ENCODE assay signal across 8 cellular contexts in the genomic region with DNA sequence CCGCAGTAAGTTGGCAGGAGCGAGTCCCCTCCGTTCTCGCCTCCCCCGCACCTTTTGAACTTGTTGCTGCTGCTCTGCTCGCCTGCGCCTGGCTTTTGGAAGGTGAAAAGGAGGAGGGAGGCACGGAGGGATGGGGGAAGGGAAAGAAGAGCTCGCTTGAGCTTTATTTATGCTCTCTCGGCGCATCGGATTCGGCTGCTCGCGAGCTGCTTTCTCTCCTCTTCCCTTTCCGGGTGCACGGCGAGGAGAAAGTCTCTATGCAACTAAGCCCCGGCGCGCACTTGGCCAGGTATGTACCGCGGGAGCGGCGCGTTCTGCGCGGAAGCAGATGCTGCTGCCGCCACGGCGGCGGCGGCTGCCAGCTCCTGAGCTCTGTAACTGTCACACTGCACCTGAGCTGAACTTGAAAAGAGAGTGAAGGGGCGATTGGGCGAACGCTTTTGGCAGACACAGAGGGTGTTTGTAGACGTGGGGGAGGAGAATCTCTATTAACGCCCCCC. TPM values are rescaled to one million over a fixed set of nuclear protein-coding genes. Genes with fewer than 3 reads are reported as not detected.
DNase-seq lines count a peak whose midpoint lies in the region; ATAC-seq, FAIRE-seq and TF ChIP-seq lines count a peak whose summit lies in the region.

No MANE protein-coding gene starts in this region.

- no peaks in the 10 kb centered on the region for H3K36me3 ChIP-seq in MM.1S (replicated peaks; ENCODE audit: insufficient read depth, low read length)
- H3K36me3 ChIP-seq in right atrium auricular region: no peaks in the 10 kb centered on the region

- H3K4me3 Mint-ChIP-seq in activated T-helper 2 cell treated with anti-CD3 and anti-CD28 coated beads, Interferon-gamma antibody, Interleukin-2, Interleukin-4, amounts not matched to agents 10 μg/mL and 5 μg/mL and 100 μg/mL, durations not matched to agents 14 hours and 24 hours and 36 hours (ENCODE audit: low read depth): peak overlapping the region; percentile 79

- H3K27me3 Mint-ChIP-seq in activated T-helper 2 cell treated with anti-CD3 and anti-CD28 coated beads, Interferon-gamma antibody, Interleukin-2, Interleukin-4, amounts not matched to agents 10 μg/mL and 5 μg/mL and 100 μg/mL, durations not matched to agents 14 hours and 24 hours and 36 hours (ENCODE audit: low read depth): peaks cover 30% of the 10 kb centered on the region

- no peaks in the 10 kb centered on the region for H3K79me2 ChIP-seq in MM.1S (ENCODE audit: low read length)

- H3K4me3 ChIP-seq in MM.1S (ENCODE audit: low read length) (peak overlapping the region; percentile 76), right atrium auricular region (peak overlapping the region; percentile 26 to 46), retinal pigment epithelial cell (ENCODE audit: low read length) (peak overlapping the region; percentile 76)

- H3K27me3 ChIP-seq in MM.1S (replicated peaks; ENCODE audit: insufficient read depth, low read length) (no peaks in the 10 kb centered on the region), right atrium auricular region (no peaks in the 10 kb centered on the region)

- intact Hi-C loops in activated T-helper 2 cell treated with anti-CD3 and anti-CD28 coated beads, Interferon-gamma antibody, Interleukin-2, Interleukin-4, amounts not matched to agents 10 μg/mL and 5 μg/mL and 100 μg/mL, durations not matched to agents 14 hours and 24 hours and 36 hours (cut with micrococcal nuclease): no loop called here

- H3K27ac ChIP-seq in MM.1S (ENCODE audit: low read length) (no peak overlapping the region), right atrium auricular region (no peak overlapping the region)

- H3K9me3 Mint-ChIP-seq in activated T-helper 2 cell treated with anti-CD3 and anti-CD28 coated beads, Interferon-gamma antibody, Interleukin-2, Interleukin-4, amounts not matched to agents 10 μg/mL and 5 μg/mL and 100 μg/mL, durations not matched to agents 14 hours and 24 hours and 36 hours: no peaks in the 10 kb centered on the region

- peak overlapping the region; percentile 95 for H3K4me2 ChIP-seq in MM.1S (ENCODE audit: low read depth, low read length)

- H3K9me3 ChIP-seq in MM.1S (replicated peaks; ENCODE audit: insufficient read depth, low read length) (no peaks in the 10 kb centered on the region), right atrium auricular region (no peaks in the 10 kb centered on the region)

- ATAC-seq in GM18498 (IDR thresholded peaks at IDR 0.05; ENCODE audit: unreplicated experiment) (peak; percentile 70), GM21825 (IDR thresholded peaks at IDR 0.05; ENCODE audit: unreplicated experiment) (peak; percentile 64)

- no peaks in the 10 kb centered on the region for H3K9me2 ChIP-seq in MM.1S (replicated peaks; ENCODE audit: insufficient read depth, low read length)

- TF ChIP-seq CTCF in MM.1S (IDR thresholded peaks at IDR 0.05; ENCODE audit: low read length): no peak
- TF ChIP-seq CTCF in right atrium auricular region (IDR thresholded peaks at IDR 0.05): no peak
- TF ChIP-seq CTCF in retinal pigment epithelial cell (conservative IDR thresholded peaks at IDR 0.05; ENCODE audit: low read depth, low read length): no peak

- peak overlapping the region; percentile 81 for H2AFZ ChIP-seq in MM.1S (ENCODE audit: low read length)

- 0 out of 2 replicates have a peak, but pooled peaks cover 5% of the 10 kb centered on the region for H3F3A ChIP-seq in MM.1S (ENCODE audit: insufficient read depth, low read length)

- H4K20me1 ChIP-seq in MM.1S (ENCODE audit: insufficient read depth, low read length): no peaks in the 10 kb centered on the region

- peaks cover 11% of the 10 kb centered on the region for H3K4me1 Mint-ChIP-seq in activated T-helper 2 cell treated with anti-CD3 and anti-CD28 coated beads, Interferon-gamma antibody, Interleukin-2, Interleukin-4, amounts not matched to agents 10 μg/mL and 5 μg/mL and 100 μg/mL, durations not matched to agents 14 hours and 24 hours and 36 hours (ENCODE audit: low read depth)

- no peaks in the 10 kb centered on the region for H3K36me3 Mint-ChIP-seq in activated T-helper 2 cell treated with anti-CD3 and anti-CD28 coated beads, Interferon-gamma antibody, Interleukin-2, Interleukin-4, amounts not matched to agents 10 μg/mL and 5 μg/mL and 100 μg/mL, durations not matched to agents 14 hours and 24 hours and 36 hours (ENCODE audit: low read depth)

- H3K9ac ChIP-seq in MM.1S (ENCODE audit: low read length): peak overlapping the region; percentile 40; the same call in 1 of the 2 replicates

- FAIRE-seq in RCC 7860 (lab: Jason Lieb, UNC): no peak

- H3K4me1 ChIP-seq in MM.1S (ENCODE audit: low read length): peaks cover 6% of the 10 kb centered on the region; the same call in 1 of the 2 replicates
- H3K4me1 ChIP-seq in right atrium auricular region: peaks cover 0 to 10% of the 10 kb centered on the region in 2 donors

- no peak overlapping the region for H3K27ac Mint-ChIP-seq in activated T-helper 2 cell treated with anti-CD3 and anti-CD28 coated beads, Interferon-gamma antibody, Interleukin-2, Interleukin-4, amounts not matched to agents 10 μg/mL and 5 μg/mL and 100 μg/mL, durations not matched to agents 14 hours and 24 hours and 36 hours

- peak; percentile 92 for DNase-seq in MM.1S
- no peak for DNase-seq in activated T-helper 2 cell treated with anti-CD3 and anti-CD28 coated beads, Interferon-gamma antibody, Interleukin-2, Interleukin-4, amounts not matched to agents 10 μg/mL and 5 μg/mL and 100 μg/mL, durations not matched to agents 14 hours and 24 hours and 36 hours (ENCODE audit: low spot score)
- DNase-seq in right atrium auricular region (ENCODE audit: low spot score): no peak
- DNase-seq in retinal pigment epithelial cell (ENCODE audit: low read depth): no peak
- no peak for DNase-seq in activated CD8-positive, alpha-beta memory T cell treated with anti-CD3 and anti-CD28 coated beads for 24 hours
- no peak for DNase-seq in RCC 7860 (ENCODE audit: low spot score)

RNA-seq across cellular contexts. Expression of a gene that starts 0.6 kb away (rescaled TPM):
- not detected in 2 replicates for total RNA-seq in activated T-helper 2 cell treated with anti-CD3 and anti-CD28 coated beads, Interferon-gamma antibody, Interleukin-2, Interleukin-4, amounts not matched to agents 10 μg/mL and 5 μg/mL and 100 μg/mL, durations not matched to agents 14 hours and 24 hours and 36 hours
- under 1 TPM; 0.11 to 0.12 TPM for total RNA-seq in right atrium auricular region
